In genomic region chr7:35717516-35717915, GRCh38 we compare ENCODE assay signal across 14 cellular contexts.
"Had no signal": no experiment of that assay in that cellular context is flagged by ENCODE, and none has a peak within 500 bp of the region (broad histone marks: within the 10 kb centered on the region; RNA-seq: fewer than 3 reads in every experiment).

No MANE protein-coding gene starts in this region.

- H3K9me3 ChIP-seq: breast epithelium, ovary, upper lobe of left lung had no signal

- ATAC-seq: activated T-helper 17 cell treated with anti-CD3 and anti-CD28 coated beads, Interleukin-2, amount 50 U/mL, for 72 hours had no signal

- H3K27me3 ChIP-seq: breast epithelium, ovary, upper lobe of left lung had no signal

- H3K4me3 ChIP-seq: ovary, skin epidermis had no signal

- DNase-seq: activated CD4-positive, alpha-beta T cell treated with anti-CD3 and anti-CD28 coated beads, Interleukin-2, amount 10 ng/mL, durations not matched to agents 7 days and 5 days; activated CD4-positive, CD25-positive, alpha-beta regulatory T cell; activated CD8-positive, alpha-beta memory T cell treated with anti-CD3 and anti-CD28 coated beads for 24 hours; activated naive CD4-positive, alpha-beta T cell treated with anti-CD3 and anti-CD28 coated beads, Interleukin-2, amount 50 U/mL, for 16 hours; amygdala; effector CD4-positive, alpha-beta T cell; mesendoderm; ovary; SHP77 treated with DMSO at 0.1 percent for 48 hours; T-helper 2 cell; upper lobe of left lung had no signal

- H3K4me1 ChIP-seq: breast epithelium had no signal

- H3K27ac ChIP-seq: ovary had no signal

- H3K36me3 ChIP-seq: breast epithelium, ovary, upper lobe of left lung had no signal
